8 cellular contexts compared by ENCODE assay signal in genomic region chr5:116573617-116574431, GRCh38. TPM values are rescaled to one million over a fixed set of nuclear protein-coding genes. Genes with fewer than 3 reads are reported as not detected.
DNase-seq lines count a peak whose midpoint lies in the region; ATAC-seq and TF ChIP-seq lines count a peak whose summit lies in the region.

No MANE protein-coding gene starts in this region.

- no TSS peak for BruUV-seq in Caco-2 (replicated peaks; lab: Mats Ljungman, UMichigan)

- H3K4me1 ChIP-seq in Caco-2 (peaks cover 15% of the 10 kb centered on the region), KMS-11 (ENCODE audit: low read depth, poor library complexity, severe bottlenecking) (peaks cover 24% of the 10 kb centered on the region), smooth muscle cell (ENCODE audit: low read depth) (peaks cover 15% of the 10 kb centered on the region)

- H3F3A ChIP-seq in smooth muscle cell (ENCODE audit: low read depth) = no peaks in the 10 kb centered on the region

- H3K4me2 ChIP-seq in KMS-11 (peak overlapping the region; percentile 91), smooth muscle cell (peak overlapping the region; percentile 88)

- H3K9me3 ChIP-seq in Caco-2 (no peaks in the 10 kb centered on the region), smooth muscle cell (replicated peaks; ENCODE audit: low read depth) (no peaks in the 10 kb centered on the region)

- H3K36me3 ChIP-seq in Caco-2 (ENCODE audit: control insufficient read depth, insufficient read depth, low read length) = no peaks in the 10 kb centered on the region
- no peaks in the 10 kb centered on the region for H3K36me3 ChIP-seq in KMS-11 (ENCODE audit: insufficient read depth)
- no peaks in the 10 kb centered on the region for H3K36me3 ChIP-seq in smooth muscle cell (ENCODE audit: low read depth)

- H3K79me2 ChIP-seq in KMS-11 (ENCODE audit: insufficient read depth, low read depth) (no peaks in the 10 kb centered on the region), smooth muscle cell (ENCODE audit: low read depth) (peaks cover 43% of the 10 kb centered on the region)

- TF ChIP-seq CTCF in Caco-2 (IDR thresholded peaks at IDR 0.05; ENCODE audit: insufficient read depth in 1 of 2, low read depth in 1 of 2, low read length in 1 of 2, severe bottlenecking in 1 of 2, unreplicated experiment in 1 of 2) (no peak), KMS-11 (conservative IDR thresholded peaks at IDR 0.05; ENCODE audit: low read depth, low read length) (no peak), brain (conservative IDR thresholded peaks at IDR 0.05) (no peak), smooth muscle cell (IDR thresholded peaks at IDR 0.05; ENCODE audit: borderline replicate concordance, insufficient read depth, poor library complexity, severe bottlenecking) (no peak)

- peak overlapping the region; percentile 35; the same call in 1 of the 2 replicates for H3K9ac ChIP-seq in KMS-11
- H3K9ac ChIP-seq in smooth muscle cell (ENCODE audit: low read depth) = peak overlapping the region; percentile 29

- peak overlapping the region; percentile 61 for H3K4me3 ChIP-seq in Caco-2 (ENCODE audit: low read depth, low read length)
- H3K4me3 ChIP-seq in KMS-11 (IDR thresholded peaks at IDR 0.05; ENCODE audit: insufficient read depth, low read depth, low read length) = no peak overlapping the region
- peak overlapping the region; percentile 66 for H3K4me3 ChIP-seq in smooth muscle cell

- H4K20me1 ChIP-seq in KMS-11 (ENCODE audit: insufficient read depth) (no peaks in the 10 kb centered on the region), smooth muscle cell (ENCODE audit: low read depth) (peaks cover 23% of the 10 kb centered on the region)

- intact Hi-C loops in Caco-2 (cut with micrococcal nuclease; ENCODE audit: unreplicated experiment) = loop anchor here (1.0 to 5.0 kb wide), 3 partner anchors 41 to 269 kb away; no protein-coding TSS in a partner anchor

- peak overlapping the region; percentile 92 for H3K4me3 Mint-ChIP-seq in Caco-2 (ENCODE audit: unreplicated experiment)
- H3K4me3 Mint-ChIP-seq in brain = peak overlapping the region; percentile 95 to 99 (median 98)

- no peak overlapping the region for H3K27ac ChIP-seq in KMS-11
- peak overlapping the region; percentile 40 for H3K27ac ChIP-seq in smooth muscle cell (ENCODE audit: low read depth)

- peak overlapping the region; percentile 45 for H3K27ac Mint-ChIP-seq in Caco-2 (ENCODE audit: unreplicated experiment)
- peak overlapping the region; percentile 96 to 99 (median 98) for H3K27ac Mint-ChIP-seq in brain

- H3K27me3 ChIP-seq in Caco-2 (replicated peaks; ENCODE audit: control insufficient read depth, insufficient read depth, low read length) = no peaks in the 10 kb centered on the region; the same call in 1 of the 2 replicates
- H3K27me3 ChIP-seq in KMS-11 (ENCODE audit: insufficient read depth, low read depth) = 0 out of 2 replicates have a peak, but pooled peaks cover 8% of the 10 kb centered on the region
- H3K27me3 ChIP-seq in smooth muscle cell (ENCODE audit: low read depth) = no peaks in the 10 kb centered on the region

- H3K27me3 Mint-ChIP-seq in Caco-2 (ENCODE audit: insufficient read depth, unreplicated experiment) (peaks cover 2% of the 10 kb centered on the region), brain (peaks cover 20% of the 10 kb centered on the region)

- H3K9me3 Mint-ChIP-seq in Caco-2 (ENCODE audit: unreplicated experiment) (no peaks in the 10 kb centered on the region), brain (peaks cover 0 to 3% (median 2%) of the 10 kb centered on the region in 5 experiments)

- DNase-seq in Caco-2 (peak; percentile 29 to 35), iris pigment epithelial cell (ENCODE audit: low read depth) (peak; percentile 31), smooth muscle cell (lab: John Stamatoyannopoulos, UW; ENCODE audit: unreplicated experiment) (peak; percentile 21), GF-D8 (lab: John Stamatoyannopoulos, UW) (no peak)
- no peak for DNase-seq in activated effector memory CD4-positive, alpha-beta T cell treated with anti-CD3 and anti-CD28 coated beads, Interleukin-2, amount 50 U/mL, for 16 hours

- under 1% methylated on average over 67 of the region's 70 CpGs for WGBS in smooth muscle cell (ENCODE audit: low lambda C conversion rate)

- H3K36me3 Mint-ChIP-seq in Caco-2 (ENCODE audit: insufficient read depth, unreplicated experiment) (peaks cover 22% of the 10 kb centered on the region), brain (peaks cover 7% of the 10 kb centered on the region)

- ATAC-seq in GM19324 (IDR thresholded peaks at IDR 0.05; ENCODE audit: low FRiP score, unreplicated experiment) = no peak

- H2AFZ ChIP-seq in KMS-11 (ENCODE audit: low read depth) (peak overlapping the region; percentile 80), smooth muscle cell (ENCODE audit: low read depth) (peak overlapping the region; percentile 83)

- CTCF ChIA-PET in Caco-2 (lab: Charles Lee) = no interaction called here

- H3K4me1 Mint-ChIP-seq in Caco-2 (ENCODE audit: low read depth, unreplicated experiment) = peaks cover 13% of the 10 kb centered on the region
- H3K4me1 Mint-ChIP-seq in brain = peaks cover 36% of the 10 kb centered on the region

- POLR2A ChIA-PET in Caco-2 (lab: Charles Lee) = no interaction called here

RNA-seq across cellular contexts. Expression of gene SEMA6A, which starts 0.8 kb away (rescaled TPM):
- total RNA-seq in Caco-2 (2022) (18.3 and 26.3 TPM in 2 replicates), smooth muscle cell (9.9 and 12.9 TPM in 2 replicates)
- polyA plus RNA-seq in brain (ENCODE audit: insufficient read depth, low read depth, low replicate concordance) (34.2 TPM), smooth muscle cell (6.3 and 12.0 TPM in 2 replicates)

Comparison
In these comparisons a context has a peak if more than half of its experiments do, and no peak if none do; other contexts are left out.
1. DNase-seq: peak in Caco-2 (2 of 2), iris pigment epithelial cell (single experiment) and smooth muscle cell (single experiment); none in activated effector memory CD4-positive, alpha-beta T cell treated with anti-CD3 and anti-CD28 coated beads, Interleukin-2, amount 50 U/mL, for 16 hours (single experiment) and GF-D8 (single experiment).